13 cellular contexts compared by ENCODE assay signal in the genomic region with DNA sequence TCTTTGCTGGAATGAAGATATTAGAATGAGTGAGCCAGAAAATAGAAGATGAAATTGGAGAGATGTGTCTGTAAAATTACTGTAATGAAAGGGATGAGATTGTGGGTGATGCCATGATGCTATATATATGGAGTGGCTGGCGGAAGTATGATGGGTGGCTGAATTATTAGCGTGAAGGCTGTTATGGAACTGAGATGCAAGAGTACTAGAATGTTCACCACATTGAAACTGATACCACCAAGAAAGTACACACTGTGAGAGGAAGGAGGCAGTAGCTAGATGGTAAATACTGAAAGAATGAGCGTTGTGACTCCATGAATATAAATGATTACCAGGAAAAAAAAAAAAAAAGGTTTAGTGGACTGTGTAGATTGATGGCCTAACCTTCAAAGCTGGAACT.
"Had no signal": no experiment of that assay in that cellular context is flagged by ENCODE, and none has a peak within 500 bp of the region (broad histone marks: within the 10 kb centered on the region; RNA-seq: fewer than 3 reads in every experiment).

No MANE protein-coding gene starts in this region.

- ATAC-seq: activated CD8-positive, alpha-beta T cell treated with anti-CD3 and anti-CD28 coated beads for 36 hours; esophagus mucosa; stimulated activated naive CD8-positive, alpha-beta T cell treated with anti-CD3 and anti-CD28 coated beads, Interleukin-15, Interleukin-2, amounts not matched to agents 100 U/mL and 50 U/mL, for 24 hours had no signal

- H3K9me3 Mint-ChIP-seq: type B pancreatic cell had no signal

- H3K9me3 ChIP-seq: suprapubic skin had no signal

- H3K27ac ChIP-seq: dorsolateral prefrontal cortex, suprapubic skin, VCaP had no signal

- H3K4me1 ChIP-seq: suprapubic skin had no signal

- H3K4me3 Mint-ChIP-seq: activated CD8-positive, alpha-beta T cell treated with anti-CD3 and anti-CD28 coated beads for 36 hours; type B pancreatic cell had no signal

- H3K27me3 Mint-ChIP-seq: activated CD8-positive, alpha-beta T cell treated with anti-CD3 and anti-CD28 coated beads for 36 hours; type B pancreatic cell had no signal

- H3K27ac Mint-ChIP-seq: activated CD8-positive, alpha-beta T cell treated with anti-CD3 and anti-CD28 coated beads for 36 hours; type B pancreatic cell had no signal

- H3K27me3 ChIP-seq: dorsolateral prefrontal cortex, suprapubic skin had no signal

- H3K4me3 ChIP-seq: dorsolateral prefrontal cortex, suprapubic skin had no signal

- H3K36me3 Mint-ChIP-seq: type B pancreatic cell had no signal

- H3K36me3 ChIP-seq: suprapubic skin had no signal

- DNase-seq: activated CD4-positive, alpha-beta T cell treated with anti-CD3 and anti-CD28 coated beads for 4 hours; activated CD8-positive, alpha-beta memory T cell treated with anti-CD3 and anti-CD28 coated beads, Interleukin-2, amount 50 U/mL, for 48 hours; activated CD8-positive, alpha-beta T cell treated with anti-CD3 and anti-CD28 coated beads for 36 hours; dorsolateral prefrontal cortex; hippocampal formation; kidney glomerular epithelial cell; mesendoderm; stimulated activated CD4-positive, alpha-beta T cell treated with anti-CD3 and anti-CD28 coated beads, Interleukin-2, amount 100 ng/mL, for 48 hours; stimulated activated naive CD8-positive, alpha-beta T cell treated with anti-CD3 and anti-CD28 coated beads, Interleukin-15, Interleukin-2, amounts not matched to agents 100 U/mL and 50 U/mL, for 24 hours had no signal
